In the genomic region with DNA sequence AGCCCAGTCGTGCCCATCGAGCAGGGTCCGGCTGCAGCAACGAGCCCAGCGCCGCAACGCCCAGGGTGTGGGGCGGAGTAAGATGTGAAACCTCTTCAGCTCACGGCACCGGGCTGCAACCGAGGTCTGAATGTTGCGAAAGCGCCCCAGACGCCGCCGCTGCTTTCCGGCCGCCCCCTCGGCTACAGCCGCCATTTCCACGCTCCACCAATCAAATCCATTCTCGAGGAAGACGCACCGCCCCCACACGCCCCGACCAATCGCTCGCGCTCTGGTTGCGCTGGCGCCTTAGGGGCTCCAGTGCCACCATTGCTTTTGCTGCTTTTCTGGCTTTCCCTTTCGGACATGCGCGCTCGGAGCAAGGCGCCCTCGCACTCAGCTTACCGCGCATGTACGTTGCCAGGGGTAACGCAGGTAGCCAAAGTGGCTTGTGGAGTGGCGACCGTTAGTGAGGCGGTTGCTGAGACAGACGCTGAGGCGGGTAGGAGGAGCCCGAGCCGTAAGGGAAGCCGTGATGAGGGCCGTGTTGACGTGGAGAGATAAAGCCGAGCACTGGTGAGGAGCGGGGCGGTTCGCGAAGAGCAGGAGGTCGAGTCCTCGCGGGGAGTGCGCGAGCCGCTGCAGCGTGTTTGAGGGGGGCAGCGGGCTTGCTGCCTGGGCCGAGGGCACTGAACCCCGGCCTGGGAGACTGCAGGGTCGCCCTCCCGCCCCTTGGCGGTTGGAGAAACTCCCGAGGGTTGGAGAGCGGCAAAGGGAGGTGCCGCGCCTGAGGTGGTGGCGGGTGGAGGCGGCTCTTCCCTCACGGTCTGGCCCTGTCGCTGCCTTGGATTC, we compare ENCODE assay signal across 8 cellular contexts. TPM values are rescaled to one million over a fixed set of nuclear protein-coding genes. Genes with fewer than 3 reads are reported as not detected.
DNase-seq lines count a peak whose midpoint lies in the region; TF ChIP-seq lines count a peak whose summit lies in the region.

A gene with protein sequence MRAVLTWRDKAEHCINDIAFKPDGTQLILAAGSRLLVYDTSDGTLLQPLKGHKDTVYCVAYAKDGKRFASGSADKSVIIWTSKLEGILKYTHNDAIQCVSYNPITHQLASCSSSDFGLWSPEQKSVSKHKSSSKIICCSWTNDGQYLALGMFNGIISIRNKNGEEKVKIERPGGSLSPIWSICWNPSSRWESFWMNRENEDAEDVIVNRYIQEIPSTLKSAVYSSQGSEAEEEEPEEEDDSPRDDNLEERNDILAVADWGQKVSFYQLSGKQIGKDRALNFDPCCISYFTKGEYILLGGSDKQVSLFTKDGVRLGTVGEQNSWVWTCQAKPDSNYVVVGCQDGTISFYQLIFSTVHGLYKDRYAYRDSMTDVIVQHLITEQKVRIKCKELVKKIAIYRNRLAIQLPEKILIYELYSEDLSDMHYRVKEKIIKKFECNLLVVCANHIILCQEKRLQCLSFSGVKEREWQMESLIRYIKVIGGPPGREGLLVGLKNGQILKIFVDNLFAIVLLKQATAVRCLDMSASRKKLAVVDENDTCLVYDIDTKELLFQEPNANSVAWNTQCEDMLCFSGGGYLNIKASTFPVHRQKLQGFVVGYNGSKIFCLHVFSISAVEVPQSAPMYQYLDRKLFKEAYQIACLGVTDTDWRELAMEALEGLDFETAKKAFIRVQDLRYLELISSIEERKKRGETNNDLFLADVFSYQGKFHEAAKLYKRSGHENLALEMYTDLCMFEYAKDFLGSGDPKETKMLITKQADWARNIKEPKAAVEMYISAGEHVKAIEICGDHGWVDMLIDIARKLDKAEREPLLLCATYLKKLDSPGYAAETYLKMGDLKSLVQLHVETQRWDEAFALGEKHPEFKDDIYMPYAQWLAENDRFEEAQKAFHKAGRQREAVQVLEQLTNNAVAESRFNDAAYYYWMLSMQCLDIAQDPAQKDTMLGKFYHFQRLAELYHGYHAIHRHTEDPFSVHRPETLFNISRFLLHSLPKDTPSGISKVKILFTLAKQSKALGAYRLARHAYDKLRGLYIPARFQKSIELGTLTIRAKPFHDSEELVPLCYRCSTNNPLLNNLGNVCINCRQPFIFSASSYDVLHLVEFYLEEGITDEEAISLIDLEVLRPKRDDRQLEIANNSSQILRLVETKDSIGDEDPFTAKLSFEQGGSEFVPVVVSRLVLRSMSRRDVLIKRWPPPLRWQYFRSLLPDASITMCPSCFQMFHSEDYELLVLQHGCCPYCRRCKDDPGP (plus strand): TSS at position 408 of the 831 bp plus-strand sequence. CDS start 107 bp downstream, at position 515.
A gene (minus strand): TSS at position 132 of the 831 bp plus-strand sequence. CDS start 115 bp downstream, at position 17.

- in situ Hi-C loops in G401 (cut with HindIII; ENCODE audit: low sequenced_read_pairs), result no loop called here
- in situ Hi-C loops in HAP-1 (cut with MboI; ENCODE audit: low sequenced_read_pairs), result no loop called here

- H3F3A ChIP-seq in MM.1S (ENCODE audit: insufficient read depth, low read length), result peaks cover 26% of the 10 kb centered on the region

- peak within 1 kb of the TSS; percentile 90 to 95 (median 94) for H3K27ac Mint-ChIP-seq in nephron
- peak within 1 kb of the TSS; percentile 97 for H3K27ac Mint-ChIP-seq in stimulated activated naive CD8-positive, alpha-beta T cell treated with anti-CD3 and anti-CD28 coated beads, Interleukin-15, Interleukin-2, amounts not matched to agents 100 ng/mL and 50 ng/mL, for 24 hours

- peaks cover 69% of the 10 kb centered on the region for H3K4me1 Mint-ChIP-seq in nephron
- H3K4me1 Mint-ChIP-seq in stimulated activated naive CD8-positive, alpha-beta T cell treated with anti-CD3 and anti-CD28 coated beads, Interleukin-15, Interleukin-2, amounts not matched to agents 100 ng/mL and 50 ng/mL, for 24 hours (ENCODE audit: low read depth), result peaks cover 66% of the 10 kb centered on the region

- peak within 1 kb of the TSS; percentile 86 for H3K9ac ChIP-seq in MM.1S (ENCODE audit: low read length)

- peak within 1 kb of the TSS; percentile 92 for H3K27ac ChIP-seq in MM.1S (ENCODE audit: low read length)

- peaks cover 21% of the 10 kb centered on the region for H3K36me3 Mint-ChIP-seq in nephron (ENCODE audit: low read depth)
- peaks cover 32% of the 10 kb centered on the region for H3K36me3 Mint-ChIP-seq in stimulated activated naive CD8-positive, alpha-beta T cell treated with anti-CD3 and anti-CD28 coated beads, Interleukin-15, Interleukin-2, amounts not matched to agents 100 ng/mL and 50 ng/mL, for 24 hours (ENCODE audit: low read depth)

- no peaks in the 10 kb centered on the region for H3K9me3 Mint-ChIP-seq in nephron
- H3K9me3 Mint-ChIP-seq in stimulated activated naive CD8-positive, alpha-beta T cell treated with anti-CD3 and anti-CD28 coated beads, Interleukin-15, Interleukin-2, amounts not matched to agents 100 ng/mL and 50 ng/mL, for 24 hours, result no peaks in the 10 kb centered on the region

- no peaks in the 10 kb centered on the region for H4K20me1 ChIP-seq in MM.1S (ENCODE audit: insufficient read depth, low read length)

- DNase-seq in G401 (ENCODE audit: low spot score) (peak; percentile 99), HAP-1 (ENCODE audit: low spot score in 2 of 2) (peak; percentile 98 to 99), MM.1S (peak; percentile 100), SIG-M5 (lab: John Stamatoyannopoulos, UW) (peak; percentile 97), activated gamma-delta T cell (lab: John Stamatoyannopoulos, UW) (peak; percentile 95), fibroblast of the aortic adventitia (ENCODE audit: low read depth) (peak; percentile 99)

- no peaks in the 10 kb centered on the region for H3K27me3 Mint-ChIP-seq in nephron (ENCODE audit: low read depth)
- H3K27me3 Mint-ChIP-seq in stimulated activated naive CD8-positive, alpha-beta T cell treated with anti-CD3 and anti-CD28 coated beads, Interleukin-15, Interleukin-2, amounts not matched to agents 100 ng/mL and 50 ng/mL, for 24 hours, result no peaks in the 10 kb centered on the region

- TF ChIP-seq CTCF in MM.1S (IDR thresholded peaks at IDR 0.05; ENCODE audit: low read length), result no peak
- peak; percentile 3 for TF ChIP-seq CTCF in fibroblast of the aortic adventitia (IDR thresholded peaks at IDR 0.05; ENCODE audit: insufficient read depth, low read length)
- TF ChIP-seq CTCF in nephron (IDR thresholded peaks at IDR 0.05; ENCODE audit: unreplicated experiment in 3 of 3), result no peak

- H3K4me1 ChIP-seq in HAP-1 (peaks cover 11% of the 10 kb centered on the region), MM.1S (ENCODE audit: low read length) (peaks cover 32% of the 10 kb centered on the region)

- peak within 1 kb of the TSS; percentile 89 for H3K4me2 ChIP-seq in MM.1S (ENCODE audit: low read depth, low read length)

- peaks cover 66% of the 10 kb centered on the region for H3K79me2 ChIP-seq in MM.1S (ENCODE audit: low read length)

- H3K4me3 ChIP-seq in HAP-1, result peak within 1 kb of the TSS; percentile 90
- H3K4me3 ChIP-seq in MM.1S (ENCODE audit: low read length), result peak within 1 kb of the TSS; percentile 83
- peak within 1 kb of the TSS; percentile 98 for H3K4me3 ChIP-seq in fibroblast of the aortic adventitia (ENCODE audit: low read depth, low read length)

- no peaks in the 10 kb centered on the region for H3K9me3 ChIP-seq in HAP-1
- H3K9me3 ChIP-seq in MM.1S (replicated peaks; ENCODE audit: insufficient read depth, low read length), result no peaks in the 10 kb centered on the region

- peak within 1 kb of the TSS; percentile 94 to 99 (median 96) for H3K4me3 Mint-ChIP-seq in nephron
- H3K4me3 Mint-ChIP-seq in stimulated activated naive CD8-positive, alpha-beta T cell treated with anti-CD3 and anti-CD28 coated beads, Interleukin-15, Interleukin-2, amounts not matched to agents 100 ng/mL and 50 ng/mL, for 24 hours, result peak within 1 kb of the TSS; percentile 94

- no peaks in the 10 kb centered on the region for H3K27me3 ChIP-seq in HAP-1 (ENCODE audit: low read depth)
- no peaks in the 10 kb centered on the region for H3K27me3 ChIP-seq in MM.1S (replicated peaks; ENCODE audit: insufficient read depth, low read length)

- H2AFZ ChIP-seq in MM.1S (ENCODE audit: low read length), result peak within 1 kb of the TSS; percentile 54

- no peaks in the 10 kb centered on the region for H3K9me2 ChIP-seq in MM.1S (replicated peaks; ENCODE audit: insufficient read depth, low read length)

- peaks cover 11% of the 10 kb centered on the region for H3K36me3 ChIP-seq in HAP-1 (replicated peaks)
- peaks cover 8% of the 10 kb centered on the region; the same call in 1 of the 2 replicates for H3K36me3 ChIP-seq in MM.1S (replicated peaks; ENCODE audit: insufficient read depth, low read length)

RNA-seq across cellular contexts. Expression of the first gene that starts in this region (rescaled TPM):
- total RNA-seq in G401 (2014; rRNA removed; shearing (Covaris generic)), result 14.6 and 19.9 TPM in 2 replicates
- total RNA-seq in fibroblast of the aortic adventitia (ENCODE audit: low replicate concordance), result 21.4 and 38.0 TPM in 2 replicates

RNA-seq across cellular contexts. Expression of the second gene that starts in this region (rescaled TPM):
- total RNA-seq in G401 (2014; rRNA removed; shearing (Covaris generic)), result 14.0 and 18.9 TPM in 2 replicates
- total RNA-seq in fibroblast of the aortic adventitia (ENCODE audit: low replicate concordance), result 28.9 and 34.9 TPM in 2 replicates

Comparison
In these comparisons a context has a peak if more than half of its experiments do, and no peak if none do; other contexts are left out.
1. Peak in every context shown above with its lines: DNase-seq, H3K4me3 ChIP-seq and H3K27ac ChIP-seq.